In the genomic region with DNA sequence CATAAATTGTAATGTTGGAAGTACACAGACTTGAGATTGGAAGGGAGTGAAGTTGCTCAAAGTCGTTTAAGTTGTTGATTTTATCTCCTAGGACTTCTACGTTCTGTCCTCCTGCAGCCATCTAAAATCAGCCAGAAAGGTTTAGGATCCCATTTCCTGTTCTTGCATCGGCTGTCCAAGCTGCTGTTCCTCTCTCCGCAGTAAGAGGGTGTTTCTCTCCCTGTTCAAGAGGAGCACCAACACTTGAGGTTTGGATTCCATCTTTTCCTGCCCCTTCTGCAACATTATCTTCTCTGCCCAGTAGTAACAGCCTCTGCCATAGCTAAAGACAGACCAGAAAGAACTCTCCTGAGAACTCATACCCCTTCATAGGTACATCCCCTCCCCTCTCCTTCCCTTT, we compare ENCODE assay signal across 11 cellular contexts.
DNase-seq lines count a peak whose midpoint lies in the region; ATAC-seq and TF ChIP-seq lines count a peak whose summit lies in the region.
"Had no signal": no experiment of that assay in that cellular context is flagged by ENCODE, and none has a peak within 500 bp of the region (broad histone marks: within the 10 kb centered on the region; RNA-seq: fewer than 3 reads in every experiment).

No MANE protein-coding gene starts in this region.

- 45% methylated on average over 4 of the region's 4 CpGs for WGBS in liver

- no peak overlapping the region for H3K27ac ChIP-seq in liver (ENCODE audit: low read depth in 1 of 2, low read length in 2 of 2)

- H3K4me1 ChIP-seq in liver (ENCODE audit: control insufficient read depth in 4 of 4, insufficient read depth in 4 of 4, low read length in 3 of 4), result peaks cover 0 to 9% (median 6%) of the 10 kb centered on the region in 4 donors

- H3K9me3 ChIP-seq in liver (ENCODE audit: control insufficient read depth in 4 of 4, low read length in 3 of 4), result no peaks in the 10 kb centered on the region

- DNase-seq in AG08396 (ENCODE audit: low spot score) (peak; percentile 36), cerebellar cortex (ENCODE audit: low spot score) (peak; percentile 37), sciatic nerve (ENCODE audit: low spot score) (no peak), KG1 (lab: John Stamatoyannopoulos, UW) (no peak), hypothalamus (lab: John Stamatoyannopoulos, UW) (no peak), NCI-H526 treated with DMSO at 0.1 percent for 48 hours (lab: John Stamatoyannopoulos, UW) (no peak)
- DNase-seq: activated T-cell treated with anti-CD3 and anti-CD28 coated beads, Interleukin-2, amount 50 U/mL, for 24 hours; erythroblast; nucleus accumbens had no signal

- H3K4me3 ChIP-seq in liver (ENCODE audit: low read depth in 1 of 3, low read length in 3 of 3), result no peak overlapping the region

- no peaks in the 10 kb centered on the region for H3K36me3 ChIP-seq in liver (ENCODE audit: control insufficient read depth in 4 of 4, insufficient read depth in 3 of 4, low read depth in 1 of 4, low read length in 3 of 4)

- peak; percentile 55 to 76 for TF ChIP-seq RAD21 in liver (IDR thresholded peaks at IDR 0.05)

- ATAC-seq in sciatic nerve, result no peak

- intact Hi-C loops in sciatic nerve (cut with DNase I), result no loop called here

- peak; percentile 41; the same call in 1 of the 2 replicates for TF ChIP-seq CTCF in LNCAP (IDR thresholded peaks at IDR 0.05)
- TF ChIP-seq CTCF in liver (IDR thresholded peaks at IDR 0.05; ENCODE audit: low read depth, low read length, missing input control), result peak; percentile 38

- no peak overlapping the region for H3K9ac ChIP-seq in liver (ENCODE audit: low read depth in 1 of 2, low read length in 2 of 2)

- H3K27me3 ChIP-seq in liver (ENCODE audit: control insufficient read depth in 4 of 4, insufficient read depth in 4 of 4, low read length in 3 of 4), result no peaks in the 10 kb centered on the region

TF ChIP-seq in liver, 16 proteins besides CTCF, POLR2A, EP300 and RAD21:
- TF ChIP-seq SP1 (IDR thresholded peaks at IDR 0.05), result no peak
- TF ChIP-seq RXRA (IDR thresholded peaks at IDR 0.05), result no peak
- no peak for TF ChIP-seq ZBTB33 (IDR thresholded peaks at IDR 0.05)
- TF ChIP-seq GABPA (IDR thresholded peaks at IDR 0.05 in 1 of 2, conservative IDR thresholded peaks at IDR 0.05 in 1 of 2), result no peak
- no peak for TF ChIP-seq HNF4G (IDR thresholded peaks at IDR 0.05)

Comparison
In these comparisons a context has a peak if more than half of its experiments do, and no peak if none do; other contexts are left out.
1. DNase-seq: peak in AG08396 (single experiment) and cerebellar cortex (single experiment); none in sciatic nerve (single experiment), KG1 (single experiment), hypothalamus (0 of 51) and NCI-H526 treated with DMSO at 0.1 percent for 48 hours (single experiment).